ENCODE assay signal across 9 cellular contexts in genomic region chr22:35601743-35602633, GRCh38. TPM values are rescaled to one million over a fixed set of nuclear protein-coding genes. Genes with fewer than 3 reads are reported as not detected.
DNase-seq lines count a peak whose midpoint lies in the region; ATAC-seq, FAIRE-seq and TF ChIP-seq lines count a peak whose summit lies in the region.
"Had no signal": no experiment of that assay in that cellular context is flagged by ENCODE, and none has a peak within 500 bp of the region (broad histone marks: within the 10 kb centered on the region; RNA-seq: fewer than 3 reads in every experiment).

No MANE protein-coding gene starts in this region.

- WGBS in adrenal gland, 4 donors, result 59 to 66% (median 65%) methylated on average over 11 of the region's 11 CpGs

- H3K4me1 ChIP-seq in adrenal gland (replicated peaks in 1 of 2) (no peaks in the 10 kb centered on the region), left lung (peaks cover 0 to 9% of the 10 kb centered on the region in 2 donors)

- no peak for TF ChIP-seq CTCF in adrenal gland (IDR thresholded peaks at IDR 0.05)
- TF ChIP-seq CTCF in left lung (IDR thresholded peaks at IDR 0.05), result no peak

- H3K9me3 ChIP-seq in adrenal gland (replicated peaks in 1 of 3) (no peaks in the 10 kb centered on the region), left lung (no peaks in the 10 kb centered on the region)

- H3K27me3 ChIP-seq in adrenal gland, result no peaks in the 10 kb centered on the region
- peaks cover 0 to 5% of the 10 kb centered on the region in 2 donors for H3K27me3 ChIP-seq in left lung

- FAIRE-seq in HTR-8/SVneo (lab: Jason Lieb, UNC), result peak; percentile 86
- FAIRE-seq: TTC549 had no signal

- H3K36me3 ChIP-seq in adrenal gland (replicated peaks in 1 of 2), result no peaks in the 10 kb centered on the region
- no peaks in the 10 kb centered on the region for H3K36me3 ChIP-seq in left lung

- H3K4me3 ChIP-seq in adrenal gland (no peak overlapping the region), left lung (no peak overlapping the region)

- TF ChIP-seq POLR2A in adrenal gland (IDR thresholded peaks at IDR 0.05), result no peak

- DNase-seq in AML-193 (lab: John Stamatoyannopoulos, UW) (peak; percentile 92 to 93), HTR-8/SVneo (ENCODE audit: insufficient read length, low spot score) (peak; percentile 43), adrenal gland (peak in 6 of 7 donors; percentile 61 to 77 (median 74)), left lung (peak in 1 of 2 donors; percentile 59), NCI-H446 (lab: John Stamatoyannopoulos, UW) (no peak), NCI-H2227 treated with DMSO at 0.1 percent for 48 hours (lab: John Stamatoyannopoulos, UW) (no peak)

- ATAC-seq in left lung, result peak; percentile 80
- ATAC-seq in GM19455 (IDR thresholded peaks at IDR 0.05; ENCODE audit: unreplicated experiment), result no peak
- ATAC-seq in HG02798 (IDR thresholded peaks at IDR 0.05; ENCODE audit: poor library complexity, unreplicated experiment), result no peak

- intact Hi-C loops in adrenal gland (cut with DNase I) (no loop called here), left lung (cut with DNase I) (no loop called here)

- H3K27ac ChIP-seq in adrenal gland, result no peak overlapping the region
- H3K27ac ChIP-seq in left lung, result no peak overlapping the region

RNA-seq across cellular contexts. Expression of gene MB, which starts 15.1 kb away (rescaled TPM):
- total RNA-seq in adrenal gland, result 10 to 100 TPM in 1 of 8 donors, 1 to 10 TPM in 6, under 1 TPM in 1; 0.72 to 32.8 (median 2.0) TPM
- 1 to 10 TPM in 2 of 3 donors, under 1 TPM in 1; 0.35 to 5.9 (median 2.5) TPM for polyA plus RNA-seq in adrenal gland
- 1 to 10 TPM; 2.4 to 3.3 TPM for total RNA-seq in left lung

RNA-seq across cellular contexts. Expression of gene APOL6, which starts 46.3 kb away (rescaled TPM):
- total RNA-seq in adrenal gland (10 to 100 TPM; 12.7 to 37.9 (median 25.5) TPM), left lung (10 to 100 TPM; 35.8 to 49.2 TPM)
- polyA plus RNA-seq in adrenal gland, result 10 to 100 TPM in 1 of 3 donors, 1 to 10 TPM in 2; 6.5 to 13.3 (median 6.9) TPM

Comparison
In these comparisons a context has a peak if more than half of its experiments do, and no peak if none do; other contexts are left out.
1. DNase-seq: peak in AML-193 (2 of 2), HTR-8/SVneo (single experiment) and adrenal gland (6 of 7); none in NCI-H446 (0 of 2) and NCI-H2227 treated with DMSO at 0.1 percent for 48 hours (single experiment).